9 cellular contexts compared by ENCODE assay signal in genomic region chr7:65509368-65510186, GRCh38.
DNase-seq lines count a peak whose midpoint lies in the region; ATAC-seq, FAIRE-seq and TF ChIP-seq lines count a peak whose summit lies in the region.
"Had no signal": no experiment of that assay in that cellular context is flagged by ENCODE, and none has a peak within 500 bp of the region (broad histone marks: within the 10 kb centered on the region; RNA-seq: fewer than 3 reads in every experiment).

No MANE protein-coding gene starts in this region.

- no peak overlapping the region for H2BK120ac ChIP-seq in H1 (replicated peaks; ENCODE audit: low read depth, low read length)

- H3K56ac ChIP-seq in H1 (replicated peaks; ENCODE audit: insufficient read length, low read depth, low read length) = no peak overlapping the region

- WGBS in H1 (ENCODE audit: extremely low coverage in 1 of 2, insufficient coverage in 1 of 2, insufficient read length in 1 of 2, insufficient replicate concordance in 2 of 2, low coverage in 1 of 2, low lambda C conversion rate in 2 of 2, missing lambda C conversion rate in 1 of 2), 2 experiments = 9% methylated on average over 36 of the region's 85 CpGs; no CpG with 5 or more reads in 1 of the 2 experiments

- H3K79me1 ChIP-seq in H1 (ENCODE audit: low read depth, low read length) = no peaks in the 10 kb centered on the region

- no peak overlapping the region for H2BK12ac ChIP-seq in H1 (ENCODE audit: low read depth, low read length)

- no peak for TF ChIP-seq RAD21 in H1 (IDR thresholded peaks at IDR 0.05 in 1 of 2, conservative IDR thresholded peaks at IDR 0.05 in 1 of 2; ENCODE audit: low read depth in 2 of 2, low read length in 2 of 2)

- no peak for TF ChIP-seq EP300 in H1 (IDR thresholded peaks at IDR 0.05; ENCODE audit: borderline replicate concordance in 1 of 2, low read depth in 2 of 2, low read length in 2 of 2)

- no peak overlapping the region for H2AFZ ChIP-seq in H1 (ENCODE audit: low read length)
- H2AFZ ChIP-seq in osteoblast (ENCODE audit: low read length) = no peak overlapping the region

- H3K79me2 ChIP-seq in H1 (ENCODE audit: control insufficient read depth in 1 of 2, insufficient read depth in 2 of 2, low read length in 2 of 2) = no peaks in the 10 kb centered on the region
- no peaks in the 10 kb centered on the region for H3K79me2 ChIP-seq in osteoblast (ENCODE audit: insufficient read depth, low read length)

- H3K4ac ChIP-seq in H1 (replicated peaks; ENCODE audit: insufficient read length, low read depth, low read length) = no peak overlapping the region

- H2AK5ac ChIP-seq in H1 (ENCODE audit: low read depth, low read length) = no peak overlapping the region

- peak; percentile 6 for DNase-seq in ELR (ENCODE audit: low read depth)
- DNase-seq in NT2/D1 (ENCODE audit: low read depth, low spot score) = no peak
- peak in 1 of 2 experiments; percentile 46 for DNase-seq in H1 (ENCODE audit: low read depth in 1 of 2, low spot score in 2 of 2)
- peak; percentile 48 for DNase-seq in osteoblast (ENCODE audit: insufficient read length, low spot score, missing footprints)
- no peak for DNase-seq in NCI-H1694 (lab: John Stamatoyannopoulos, UW)
- no peak for DNase-seq in foreskin keratinocyte
- no peak for DNase-seq in NK-92 (lab: John Stamatoyannopoulos, UW; ENCODE audit: unreplicated experiment)

- H3K9me3 ChIP-seq in NT2/D1 (ENCODE audit: insufficient read depth, low read length) (no peaks in the 10 kb centered on the region), H1 (ENCODE audit: insufficient read depth in 2 of 2, low read depth in 1 of 2, low read length in 1 of 2) (no peaks in the 10 kb centered on the region), osteoblast (ENCODE audit: low read depth, low read length) (no peaks in the 10 kb centered on the region)

- H2BK15ac ChIP-seq in H1 (ENCODE audit: low read length) = no peak overlapping the region

- TF ChIP-seq CTCF in H1 (IDR thresholded peaks at IDR 0.05; ENCODE audit: control extremely low read depth in 1 of 3, insufficient read depth in 1 of 3, low read depth in 1 of 3, low read length in 3 of 3) (no peak), osteoblast (IDR thresholded peaks at IDR 0.05; ENCODE audit: extremely low read depth, low read depth, low read length) (no peak), foreskin keratinocyte (conservative IDR thresholded peaks at IDR 0.05) (no peak)

- H2BK5ac ChIP-seq in H1 (ENCODE audit: low read depth, low read length) = no peak overlapping the region

- POLR2A ChIA-PET in H1 (lab: Charles Lee; ENCODE audit: partially characterized antibody) = interaction anchor here (1.1 kb wide), 1 partner anchor 136 kb away, joined by 3 read pairs; the partner anchor contains the start of gene ZNF92

- H3K27me3 ChIP-seq in NT2/D1 (ENCODE audit: insufficient read depth, insufficient read length) (peaks cover 26% of the 10 kb centered on the region), H1 (replicated peaks in 1 of 4; ENCODE audit: control insufficient read depth in 3 of 4, extremely low read depth in 1 of 4, insufficient read depth in 3 of 4, low read length in 3 of 4) (peaks cover 9 to 30% (median 17%) of the 10 kb centered on the region in 4 experiments; a peak in 6 of 7 replicates), osteoblast (ENCODE audit: insufficient read depth, low read length) (peaks cover 24% of the 10 kb centered on the region), foreskin keratinocyte (peaks cover 37% of the 10 kb centered on the region)

- ATAC-seq in foreskin keratinocyte (no peak), HG02884 (IDR thresholded peaks at IDR 0.05; ENCODE audit: unreplicated experiment) (no peak)

- peak overlapping the region; percentile 61 for H3K9ac ChIP-seq in NT2/D1 (ENCODE audit: insufficient read length, low read depth)
- no peak overlapping the region for H3K9ac ChIP-seq in H1 (replicated peaks in 1 of 4; ENCODE audit: extremely low read depth in 1 of 4, low read depth in 3 of 4, low read length in 3 of 4)

- H4K20me1 ChIP-seq in H1 (replicated peaks in 1 of 2; ENCODE audit: control insufficient read depth in 1 of 2, insufficient read depth in 2 of 2, low read length in 2 of 2) (no peaks in the 10 kb centered on the region), osteoblast (ENCODE audit: insufficient read depth, low read length) (no peaks in the 10 kb centered on the region)

- no peak overlapping the region for H3K27ac ChIP-seq in H1 (ENCODE audit: low read depth, low read length)
- H3K27ac ChIP-seq in osteoblast (ENCODE audit: low read depth, low read length) = no peak overlapping the region
- H3K27ac ChIP-seq in foreskin keratinocyte = no peak overlapping the region

- H3K4me1 ChIP-seq in NT2/D1 (ENCODE audit: insufficient read depth, insufficient read length) = no peaks in the 10 kb centered on the region
- no peaks in the 10 kb centered on the region for H3K4me1 ChIP-seq in H1 (replicated peaks in 1 of 4; ENCODE audit: control insufficient read depth in 3 of 4, insufficient read depth in 4 of 4, low read length in 3 of 4)
- no peaks in the 10 kb centered on the region for H3K4me1 ChIP-seq in osteoblast (ENCODE audit: insufficient read depth, low read length)
- no peaks in the 10 kb centered on the region for H3K4me1 ChIP-seq in foreskin keratinocyte

- CTCF ChIA-PET in H1 (lab: Charles Lee; ENCODE audit: partially characterized antibody) = no interaction called here

- H2BK20ac ChIP-seq in H1 (ENCODE audit: low read length) = no peak overlapping the region

- H3K18ac ChIP-seq in H1 (ENCODE audit: extremely low read depth, low read length) = no peak overlapping the region

- H3K36me3 ChIP-seq in NT2/D1 (ENCODE audit: insufficient read depth, insufficient read length, low read length) = no peaks in the 10 kb centered on the region
- no peaks in the 10 kb centered on the region; a peak in 1 of 8 replicates for H3K36me3 ChIP-seq in H1 (ENCODE audit: control insufficient read depth in 2 of 4, insufficient read depth in 4 of 4, low read length in 3 of 4)
- no peaks in the 10 kb centered on the region for H3K36me3 ChIP-seq in osteoblast (ENCODE audit: insufficient read depth, low read length)

- H3K23ac ChIP-seq in H1 (ENCODE audit: insufficient read length) = no peak overlapping the region

- H4K91ac ChIP-seq in H1 (replicated peaks; ENCODE audit: insufficient read length, low read length) = no peak overlapping the region

- H3K4me2 ChIP-seq in H1 (ENCODE audit: insufficient read depth in 1 of 2, low read depth in 2 of 2, low read length in 2 of 2) (peak overlapping the region; percentile 40 to 60), osteoblast (ENCODE audit: insufficient read depth, low read length) (peak overlapping the region; percentile 43)

- no peak for TF ChIP-seq POLR2A in H1 (IDR thresholded peaks at IDR 0.05; ENCODE audit: control extremely low read depth in 1 of 2, low read depth in 2 of 2, low read length in 2 of 2)

- peak overlapping the region; percentile 59 for H3K4me3 ChIP-seq in NT2/D1 (ENCODE audit: insufficient read length, low read depth)
- H3K4me3 ChIP-seq in H1 (ENCODE audit: extremely low read depth in 1 of 4, insufficient read depth in 2 of 4, low read depth in 3 of 4, low read length in 4 of 4) = peak overlapping the region; percentile 40 to 76 (median 49)
- peak overlapping the region; percentile 39 for H3K4me3 ChIP-seq in osteoblast (ENCODE audit: insufficient read depth, low read length)

- H4K8ac ChIP-seq in H1 (ENCODE audit: extremely low read depth, insufficient read depth, low read length) = no peak overlapping the region

- no peak for FAIRE-seq in H1 (lab: Jason Lieb, UNC)
- FAIRE-seq: islet of Langerhans had no signal

- no peaks in the 10 kb centered on the region; the same call in 1 of the 2 replicates for H3K23me2 ChIP-seq in H1 (ENCODE audit: low read depth, low read length)

- H3K14ac ChIP-seq in H1 (ENCODE audit: insufficient read length) = no peak overlapping the region

- no peak overlapping the region for H4K5ac ChIP-seq in H1 (ENCODE audit: insufficient read length, low read depth, low read length)

TF ChIP-seq in H1, 55 proteins besides CTCF, POLR2A, EP300 and RAD21:
- TF ChIP-seq USF2 (IDR thresholded peaks at IDR 0.05; ENCODE audit: low read length) = no peak
- no peak for TF ChIP-seq CTBP2 (IDR thresholded peaks at IDR 0.05; ENCODE audit: borderline replicate concordance, insufficient read depth, insufficient read length, low read length)
- TF ChIP-seq RNF2 (IDR thresholded peaks at IDR 0.05; ENCODE audit: borderline replicate concordance, low read depth, low read length, missing control alignments, poor library complexity, severe bottlenecking) = peak; percentile 91
- peak; percentile 99 for TF ChIP-seq SUZ12 (IDR thresholded peaks at IDR 0.05; ENCODE audit: low read length)
- TF ChIP-seq KDM4A (IDR thresholded peaks at IDR 0.05; ENCODE audit: low read depth, low read length, severe bottlenecking) = peak; percentile 45
- TF ChIP-seq EZH2 (IDR thresholded peaks at IDR 0.05; ENCODE audit: low read depth, low read length, severe bottlenecking) = peak; percentile 96
- TF ChIP-seq PHF8 (conservative IDR thresholded peaks at IDR 0.05; ENCODE audit: low read depth, low read length) = 0 out of 2 replicates have a peak, but pooled peaks have one; percentile 32
- TF ChIP-seq ASH2L (IDR thresholded peaks at IDR 0.05; ENCODE audit: low read length) = peak; percentile 27
- TF ChIP-seq CBX5 (IDR thresholded peaks at IDR 0.05; ENCODE audit: low read depth, low read length) = no peak
TF ChIP-seq in H1: peak in this region for 6.

Comparison
In these comparisons a context has a peak if more than half of its experiments do, and no peak if none do; other contexts are left out.
1. DNase-seq: peak in ELR (single experiment) and osteoblast (single experiment); none in NT2/D1 (single experiment), NCI-H1694 (single experiment), foreskin keratinocyte (0 of 2) and NK-92 (single experiment).
2. Peak in every context shown above with its lines, with median percentiles within 50 percentile points of each other: H3K4me3 ChIP-seq.